ENCODE assay signal across 8 cellular contexts in the genomic region with DNA sequence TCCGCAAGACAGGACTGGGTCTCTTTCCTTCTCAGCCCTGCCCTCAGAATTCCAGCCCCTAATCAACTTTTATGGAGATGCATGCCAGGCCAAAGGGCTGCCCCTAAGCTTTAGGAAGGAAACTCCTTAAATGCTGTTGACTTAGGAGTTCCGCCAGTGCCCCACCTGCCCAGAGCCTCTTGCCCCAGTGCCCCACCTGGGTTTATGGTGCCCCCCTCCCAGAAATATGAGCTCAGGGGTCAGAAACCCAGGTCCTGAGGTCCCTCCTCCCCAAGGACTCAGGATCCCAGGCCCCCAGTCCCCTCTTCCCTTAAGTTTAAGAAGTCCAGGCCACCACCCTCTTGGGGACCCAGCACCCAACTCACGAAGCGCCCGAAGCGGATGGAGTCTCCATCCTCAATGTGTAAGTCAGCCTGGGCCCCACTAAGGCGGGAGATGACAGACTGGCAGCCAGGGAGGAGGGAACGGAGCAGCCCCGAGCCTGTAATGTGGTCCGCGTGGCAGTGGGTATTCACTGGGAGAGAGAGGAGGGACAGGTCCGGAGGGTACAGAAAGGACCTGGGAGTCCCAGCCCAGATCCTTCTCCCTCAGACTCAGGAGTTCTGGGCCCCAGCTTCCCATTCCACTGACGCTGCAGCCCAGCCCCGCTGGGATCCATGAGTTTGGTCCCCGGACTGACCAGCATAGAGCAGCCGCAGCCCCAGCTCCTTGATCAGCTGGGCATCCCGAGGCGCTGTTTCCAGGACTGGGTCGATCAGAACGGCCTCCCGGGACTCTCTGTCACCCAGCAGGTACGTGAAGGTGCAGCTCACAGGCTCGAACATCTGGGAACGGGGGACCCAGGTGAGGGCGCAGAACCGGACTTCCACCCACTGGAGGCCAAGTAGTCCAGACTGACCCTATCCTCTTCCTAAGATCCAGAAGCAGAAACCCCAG. TPM values are rescaled to one million over a fixed set of nuclear protein-coding genes. Genes with fewer than 3 reads are reported as not detected.
DNase-seq lines count a peak whose midpoint lies in the region; ATAC-seq, FAIRE-seq and TF ChIP-seq lines count a peak whose summit lies in the region.

No MANE protein-coding gene starts in this region.

- no peaks in the 10 kb centered on the region for H3K9me2 ChIP-seq in SU-DHL-6 (replicated peaks; ENCODE audit: insufficient read depth, low read length)

- POLR2A ChIA-PET in H1 (lab: Charles Lee; ENCODE audit: partially characterized antibody), result interaction anchor here (0.5 to 1.3 kb wide), 5 partner anchors 46 to 1663 kb away, joined by 3 to 4 read pairs (median 3); no protein-coding TSS in a partner anchor

- H2AK5ac ChIP-seq in H1 (ENCODE audit: low read depth, low read length), result no peak overlapping the region

- no peak for FAIRE-seq in H1 (lab: Jason Lieb, UNC)

- peaks cover 0 to 11% (median 5%) of the 10 kb centered on the region in 4 experiments; a peak in 6 of 7 replicates for H3K4me1 ChIP-seq in H1 (replicated peaks in 1 of 4; ENCODE audit: control insufficient read depth in 3 of 4, insufficient read depth in 4 of 4, low read length in 3 of 4)
- H3K4me1 ChIP-seq in upper lobe of right lung, result peaks cover 28% of the 10 kb centered on the region

- H3K14ac ChIP-seq in H1 (ENCODE audit: insufficient read length), result no peak overlapping the region

- H3K9me3 ChIP-seq in SU-DHL-6 (ENCODE audit: insufficient read depth, low read length), result no peaks in the 10 kb centered on the region
- H3K9me3 ChIP-seq in H1 (ENCODE audit: insufficient read depth in 2 of 2, low read depth in 1 of 2, low read length in 1 of 2), result no peaks in the 10 kb centered on the region; a peak in 1 of 4 replicates
- no peaks in the 10 kb centered on the region for H3K9me3 ChIP-seq in upper lobe of right lung

- no peak overlapping the region for H2BK120ac ChIP-seq in H1 (replicated peaks; ENCODE audit: low read depth, low read length)

- no peak overlapping the region; the same call in 1 of the 2 replicates for H2BK15ac ChIP-seq in H1 (ENCODE audit: low read length)

- TF ChIP-seq CTCF in SU-DHL-6 (IDR thresholded peaks at IDR 0.05; ENCODE audit: insufficient read depth, low read length, poor library complexity, severe bottlenecking) (no peak), H1 (IDR thresholded peaks at IDR 0.05; ENCODE audit: control extremely low read depth in 1 of 3, insufficient read depth in 1 of 3, low read depth in 1 of 3, low read length in 3 of 3) (no peak), upper lobe of right lung (IDR thresholded peaks at IDR 0.05) (no peak)

- H3K36me3 ChIP-seq in SU-DHL-6 (ENCODE audit: low read length) (no peaks in the 10 kb centered on the region), H1 (ENCODE audit: control insufficient read depth in 2 of 4, insufficient read depth in 4 of 4, low read length in 3 of 4) (no peaks in the 10 kb centered on the region), upper lobe of right lung (peaks cover 6% of the 10 kb centered on the region)

- no peak for TF ChIP-seq RAD21 in H1 (IDR thresholded peaks at IDR 0.05 in 1 of 2, conservative IDR thresholded peaks at IDR 0.05 in 1 of 2; ENCODE audit: low read depth in 2 of 2, low read length in 2 of 2)

- H3K4me3 ChIP-seq in SU-DHL-6 (ENCODE audit: insufficient read depth, low read length, poor library complexity, severe bottlenecking) (peak overlapping the region; percentile 92), H1 (ENCODE audit: extremely low read depth in 1 of 4, insufficient read depth in 2 of 4, low read depth in 3 of 4, low read length in 4 of 4) (peak overlapping the region; percentile 64 to 92 (median 74)), upper lobe of right lung (peak overlapping the region; percentile 94)

- no peak overlapping the region for H3K4ac ChIP-seq in H1 (replicated peaks; ENCODE audit: insufficient read length, low read depth, low read length)

- peaks cover 15% of the 10 kb centered on the region for H3K23me2 ChIP-seq in H1 (ENCODE audit: low read depth, low read length)

- H3K79me1 ChIP-seq in H1 (ENCODE audit: low read depth, low read length), result no peaks in the 10 kb centered on the region

- peaks cover 4% of the 10 kb centered on the region; the same call in 1 of the 2 replicates for H3F3A ChIP-seq in SU-DHL-6 (ENCODE audit: insufficient read depth)

- H4K5ac ChIP-seq in H1 (ENCODE audit: insufficient read length, low read depth, low read length), result no peak overlapping the region

- peak overlapping the region; percentile 100 for H2AFZ ChIP-seq in SU-DHL-6 (ENCODE audit: low read depth, low read length, severe bottlenecking)
- H2AFZ ChIP-seq in H1 (ENCODE audit: low read length), result no peak overlapping the region

- no peak overlapping the region for H4K8ac ChIP-seq in H1 (ENCODE audit: extremely low read depth, insufficient read depth, low read length)

- H3K23ac ChIP-seq in H1 (ENCODE audit: insufficient read length), result no peak overlapping the region

- TF ChIP-seq POLR2A in H1 (IDR thresholded peaks at IDR 0.05; ENCODE audit: control extremely low read depth in 1 of 2, low read depth in 2 of 2, low read length in 2 of 2), result no peak

- H3K79me2 ChIP-seq in SU-DHL-6 (ENCODE audit: insufficient read depth, low read length) (no peaks in the 10 kb centered on the region), H1 (ENCODE audit: control insufficient read depth in 1 of 2, insufficient read depth in 2 of 2, low read length in 2 of 2) (no peaks in the 10 kb centered on the region)

- no peak overlapping the region for H2BK5ac ChIP-seq in H1 (ENCODE audit: low read depth, low read length)

- H3K18ac ChIP-seq in H1 (ENCODE audit: extremely low read depth, low read length), result peak overlapping the region; percentile 48

- H3K27me3 ChIP-seq in SU-DHL-6 (ENCODE audit: low read length) (no peaks in the 10 kb centered on the region), H1 (replicated peaks in 1 of 4; ENCODE audit: control insufficient read depth in 3 of 4, extremely low read depth in 1 of 4, insufficient read depth in 3 of 4, low read length in 3 of 4) (peaks cover 2 to 14% (median 10%) of the 10 kb centered on the region in 4 experiments), upper lobe of right lung (no peaks in the 10 kb centered on the region)

- H4K20me1 ChIP-seq in SU-DHL-6 (ENCODE audit: low read depth, low read length), result no peaks in the 10 kb centered on the region
- peaks cover 0 to 1% of the 10 kb centered on the region in 2 experiments for H4K20me1 ChIP-seq in H1 (replicated peaks in 1 of 2; ENCODE audit: control insufficient read depth in 1 of 2, insufficient read depth in 2 of 2, low read length in 2 of 2)

- CTCF ChIA-PET in H1 (lab: Charles Lee; ENCODE audit: partially characterized antibody), result interaction anchor here (0.5 to 10.0 kb wide), 6 partner anchors 21 to 296 kb away, joined by 3 to 192 read pairs (median 3); a partner anchor contains a TSS

- TF ChIP-seq EP300 in H1 (IDR thresholded peaks at IDR 0.05; ENCODE audit: borderline replicate concordance in 1 of 2, low read depth in 2 of 2, low read length in 2 of 2), result no peak

- ATAC-seq in GM21723 (IDR thresholded peaks at IDR 0.05; ENCODE audit: unreplicated experiment) (peak; percentile 24), upper lobe of right lung (peak; percentile 28)

- H3K27ac ChIP-seq in SU-DHL-6 (ENCODE audit: low read depth, low read length) (no peak overlapping the region), H1 (ENCODE audit: low read depth, low read length) (no peak overlapping the region), upper lobe of right lung (peak overlapping the region; percentile 90)

- no peak overlapping the region for H4K91ac ChIP-seq in H1 (replicated peaks; ENCODE audit: insufficient read length, low read length)

- 8% methylated on average over 23 of the region's 26 CpGs; no CpG with 5 or more reads in 1 of the 2 experiments for WGBS in H1 (ENCODE audit: extremely low coverage in 1 of 2, insufficient coverage in 1 of 2, insufficient read length in 1 of 2, insufficient replicate concordance in 2 of 2, low coverage in 1 of 2, low lambda C conversion rate in 2 of 2, missing lambda C conversion rate in 1 of 2), 2 experiments

- no peak overlapping the region for H2BK20ac ChIP-seq in H1 (ENCODE audit: low read length)

- peak overlapping the region; percentile 39; the same call in 1 of the 2 replicates for H2BK12ac ChIP-seq in H1 (ENCODE audit: low read depth, low read length)

- no peak overlapping the region for H3K56ac ChIP-seq in H1 (replicated peaks; ENCODE audit: insufficient read length, low read depth, low read length)

- peak overlapping the region; percentile 78 for H3K4me2 ChIP-seq in SU-DHL-6 (ENCODE audit: low read depth, low read length, poor library complexity, severe bottlenecking)
- peak overlapping the region; percentile 80 to 82 for H3K4me2 ChIP-seq in H1 (ENCODE audit: insufficient read depth in 1 of 2, low read depth in 2 of 2, low read length in 2 of 2)

- H3K9ac ChIP-seq in SU-DHL-6 (ENCODE audit: low read length) (peak overlapping the region; percentile 76), H1 (replicated peaks in 1 of 4; ENCODE audit: extremely low read depth in 1 of 4, low read depth in 3 of 4, low read length in 3 of 4) (peak overlapping the region in 3 of 4 experiments; percentile 10 to 29 (median 28); a peak in 3 of 7 replicates)

- DNase-seq in H1 (ENCODE audit: low read depth in 1 of 2, low spot score in 2 of 2), result peak in 1 of 2 experiments; percentile 55
- peak; percentile 8 for DNase-seq in myocyte (ENCODE audit: low read depth)
- DNase-seq in upper lobe of right lung, result no peak
- no peak for DNase-seq in NCI-H446 treated with DMSO at 0.1 percent for 48 hours (lab: John Stamatoyannopoulos, UW)
- no peak for DNase-seq in mesenteric fat pad (ENCODE audit: low spot score)
- no peak for DNase-seq in DMS114 treated with DMSO at 0.1 percent for 48 hours (lab: John Stamatoyannopoulos, UW; ENCODE audit: unreplicated experiment)

- intact Hi-C loops in upper lobe of right lung (cut with DNase I), result no loop called here

RNA-seq across cellular contexts. Expression of a gene that starts 0.9 kb away (rescaled TPM):
- 18.6 and 19.9 TPM in 2 replicates for total RNA-seq in H1 (2021; fragmentation: NEBNext Ultra II Directional; extraction: Animal tissue kit (Norgen Biotek cat#: 25700))
- 92.7 and 96.0 TPM in 2 replicates for polyA plus RNA-seq in H1 (2011; rRNA removed)
- polyA plus RNA-seq in H1 (2011; cell fraction: cytosol; rRNA removed), result 53.2 TPM
- polyA plus RNA-seq in H1 (2011; cell fraction: nucleus; rRNA removed), result 79.8 TPM
- 17.1 to 36.3 TPM (median 33.6 TPM) in 4 replicates for polyA plus RNA-seq in H1 (2012, experiment 1 of 2)
- polyA plus RNA-seq in H1 (2012, experiment 2 of 2), result 32.6 TPM
- 38.2 TPM for polyA plus RNA-seq in H1 (2013, experiment 1 of 2)
- polyA plus RNA-seq in H1 (2013, experiment 2 of 2), result 32.9 TPM
- polyA minus RNA-seq in H1 (2011; rRNA and poly(A)+ RNA removed), result 30.1 and 31.6 TPM in 2 replicates
- polyA minus RNA-seq in H1 (2011; cell fraction: cytosol; rRNA and poly(A)+ RNA removed), result 15.7 TPM
- 10.8 TPM for polyA minus RNA-seq in H1 (2011; cell fraction: nucleus; rRNA and poly(A)+ RNA removed)
- 17.6 and 19.8 TPM in 2 replicates for total RNA-seq in myocyte
- polyA plus RNA-seq in myocyte (2012), result 42.6 TPM
- 34.6 TPM for total RNA-seq in upper lobe of right lung
- 20.4 TPM for total RNA-seq in mesenteric fat pad

RNA-seq across cellular contexts. Expression of a gene that starts 6.9 kb away (rescaled TPM):
- not detected in 2 replicates for total RNA-seq in H1 (2021; fragmentation: NEBNext Ultra II Directional; extraction: Animal tissue kit (Norgen Biotek cat#: 25700))
- 0.05 and 0.16 TPM in 2 replicates for polyA plus RNA-seq in H1 (2011; rRNA removed)
- polyA plus RNA-seq in H1 (2011; cell fraction: cytosol; rRNA removed), result not detected
- polyA plus RNA-seq in H1 (2011; cell fraction: nucleus; rRNA removed), result 0.10 TPM
- 0.25 to 0.71 TPM (median 0.55 TPM) in 4 replicates for polyA plus RNA-seq in H1 (2012, experiment 1 of 2)
- 0.16 TPM for polyA plus RNA-seq in H1 (2012, experiment 2 of 2)
- polyA plus RNA-seq in H1 (2013, experiment 1 of 2), result 0.28 TPM
- polyA plus RNA-seq in H1 (2013, experiment 2 of 2), result 0.20 TPM
- not detected in 2 replicates for polyA minus RNA-seq in H1 (2011; rRNA and poly(A)+ RNA removed)
- polyA minus RNA-seq in H1 (2011; cell fraction: cytosol; rRNA and poly(A)+ RNA removed), result not detected
- polyA minus RNA-seq in H1 (2011; cell fraction: nucleus; rRNA and poly(A)+ RNA removed), result 0.30 TPM
- total RNA-seq in myocyte, result not detected in 2 replicates
- polyA plus RNA-seq in myocyte (2012), result 4.1 TPM
- total RNA-seq in upper lobe of right lung, result 2.3 TPM
- 1.7 TPM for total RNA-seq in mesenteric fat pad

RNA-seq across cellular contexts. Expression of a gene that starts 21.6 kb away (rescaled TPM):
- 7.5 and 8.5 TPM in 2 replicates for total RNA-seq in H1 (2021; fragmentation: NEBNext Ultra II Directional; extraction: Animal tissue kit (Norgen Biotek cat#: 25700))
- polyA plus RNA-seq in H1 (2011; rRNA removed), result 4.0 and 6.5 TPM in 2 replicates
- 6.4 TPM for polyA plus RNA-seq in H1 (2011; cell fraction: cytosol; rRNA removed)
- polyA plus RNA-seq in H1 (2011; cell fraction: nucleus; rRNA removed), result 15.0 TPM
- 4.4 to 7.9 TPM (median 7.4 TPM) in 4 replicates for polyA plus RNA-seq in H1 (2012, experiment 1 of 2)
- polyA plus RNA-seq in H1 (2012, experiment 2 of 2), result 4.7 TPM
- 5.8 TPM for polyA plus RNA-seq in H1 (2013, experiment 1 of 2)
- polyA plus RNA-seq in H1 (2013, experiment 2 of 2), result 6.0 TPM
- polyA minus RNA-seq in H1 (2011; rRNA and poly(A)+ RNA removed), result 3.1 and 3.2 TPM in 2 replicates
- polyA minus RNA-seq in H1 (2011; cell fraction: cytosol; rRNA and poly(A)+ RNA removed), result 6.4 TPM
- 9.0 TPM for polyA minus RNA-seq in H1 (2011; cell fraction: nucleus; rRNA and poly(A)+ RNA removed)
- total RNA-seq in myocyte, result 7.8 and 15.7 TPM in 2 replicates
- polyA plus RNA-seq in myocyte (2012), result 5.6 TPM
- 9.1 TPM for total RNA-seq in upper lobe of right lung
- total RNA-seq in mesenteric fat pad, result 5.5 TPM

RNA-seq across cellular contexts. Expression of a gene that starts 49.2 kb away (rescaled TPM):
- 42.5 and 48.5 TPM in 2 replicates for total RNA-seq in H1 (2021; fragmentation: NEBNext Ultra II Directional; extraction: Animal tissue kit (Norgen Biotek cat#: 25700))
- polyA plus RNA-seq in H1 (2011; rRNA removed), result 44.4 and 57.9 TPM in 2 replicates
- 67.6 TPM for polyA plus RNA-seq in H1 (2011; cell fraction: cytosol; rRNA removed)
- 57.1 TPM for polyA plus RNA-seq in H1 (2011; cell fraction: nucleus; rRNA removed)
- polyA plus RNA-seq in H1 (2012, experiment 1 of 2), result 42.3 to 62.5 TPM (median 56.6 TPM) in 4 replicates
- polyA plus RNA-seq in H1 (2012, experiment 2 of 2), result 33.9 TPM
- 25.9 TPM for polyA plus RNA-seq in H1 (2013, experiment 1 of 2)
- 24.4 TPM for polyA plus RNA-seq in H1 (2013, experiment 2 of 2)
- 37.1 and 50.1 TPM in 2 replicates for polyA minus RNA-seq in H1 (2011; rRNA and poly(A)+ RNA removed)
- polyA minus RNA-seq in H1 (2011; cell fraction: cytosol; rRNA and poly(A)+ RNA removed), result 37.6 TPM
- 43.9 TPM for polyA minus RNA-seq in H1 (2011; cell fraction: nucleus; rRNA and poly(A)+ RNA removed)
- total RNA-seq in myocyte (29.2 and 32.1 TPM in 2 replicates), upper lobe of right lung (23.8 TPM), mesenteric fat pad (18.2 TPM)
- 27.2 TPM for polyA plus RNA-seq in myocyte (2012)

RNA-seq across cellular contexts. Expression of a gene that starts 49.5 kb away (rescaled TPM):
- total RNA-seq in H1 (2021; fragmentation: NEBNext Ultra II Directional; extraction: Animal tissue kit (Norgen Biotek cat#: 25700)), result 7.5 and 9.2 TPM in 2 replicates
- polyA plus RNA-seq in H1 (2011; rRNA removed), result 27.1 and 31.3 TPM in 2 replicates
- 28.1 TPM for polyA plus RNA-seq in H1 (2011; cell fraction: cytosol; rRNA removed)
- polyA plus RNA-seq in H1 (2011; cell fraction: nucleus; rRNA removed), result 20.9 TPM
- 20.5 to 24.4 TPM (median 22.4 TPM) in 4 replicates for polyA plus RNA-seq in H1 (2012, experiment 1 of 2)
- 41.5 TPM for polyA plus RNA-seq in H1 (2012, experiment 2 of 2)
- polyA plus RNA-seq in H1 (2013, experiment 1 of 2), result 7.1 TPM
- 7.6 TPM for polyA plus RNA-seq in H1 (2013, experiment 2 of 2)
- polyA minus RNA-seq in H1 (2011; rRNA and poly(A)+ RNA removed), result 11.0 and 16.5 TPM in 2 replicates
- polyA minus RNA-seq in H1 (2011; cell fraction: cytosol; rRNA and poly(A)+ RNA removed), result 2.3 TPM
- 5.3 TPM for polyA minus RNA-seq in H1 (2011; cell fraction: nucleus; rRNA and poly(A)+ RNA removed)
- 0.94 TPM in 1 of 2 replicates, not detected in the other for total RNA-seq in myocyte
- 0.45 TPM for polyA plus RNA-seq in myocyte (2012)
- total RNA-seq in upper lobe of right lung, result 4.7 TPM
- total RNA-seq in mesenteric fat pad, result 2.2 TPM
